18 cellular contexts compared by ENCODE assay signal in genomic region chr10:20202337-20202736, GRCh38.
"Had no signal": no experiment of that assay in that cellular context is flagged by ENCODE, and none has a peak within 500 bp of the region (broad histone marks: within the 10 kb centered on the region; RNA-seq: fewer than 3 reads in every experiment).

No MANE protein-coding gene starts in this region.

- H3K9me3 ChIP-seq: ascending aorta, gastroesophageal sphincter, heart right ventricle, lower lobe of right lung, pancreas, thyroid gland, uterus had no signal

- H3K4me3 ChIP-seq: ascending aorta, gastroesophageal sphincter, lower lobe of right lung, neural progenitor cell, pancreas, thyroid gland, uterus had no signal

- H3K4me1 ChIP-seq: ascending aorta, gastroesophageal sphincter, neural progenitor cell, pancreas, thyroid gland, uterus had no signal

- H3K36me3 ChIP-seq: ascending aorta, gastroesophageal sphincter, heart right ventricle, lower lobe of right lung, neural progenitor cell, pancreas, thyroid gland, uterus had no signal

- H3K27ac ChIP-seq: ascending aorta, gastroesophageal sphincter, heart right ventricle, lower lobe of right lung, neural progenitor cell, pancreas, thyroid gland, uterus had no signal

- H2AFZ ChIP-seq: neural progenitor cell had no signal

- H3K27me3 ChIP-seq: ascending aorta, gastroesophageal sphincter, heart right ventricle, neural progenitor cell, pancreas, thyroid gland, uterus had no signal

- ATAC-seq: gastroesophageal sphincter; heart right ventricle; left cardiac atrium; pancreas; stimulated activated naive B cell treated with anti-CD40 and anti-IgM and Interleukin-4, amounts not matched to agents 10 μg/mL and 1 μg/mL and 100 μg/mL, for 72 hours had no signal

- H3K4me2 ChIP-seq: neural progenitor cell had no signal

- DNase-seq: activated CD4-positive, alpha-beta T cell treated with anti-CD3 and anti-CD28 coated beads for 1 hour; activated CD4-positive, alpha-beta T cell treated with anti-CD3 and anti-CD28 coated beads, Interleukin-2, amount 50 U/mL, for 4 hours; activated naive CD4-positive, alpha-beta T cell; activated naive CD8-positive, alpha-beta T cell treated with anti-CD3 and anti-CD28 coated beads, Interleukin-2, amount 10 ng/mL, durations not matched to agents 7 days and 5 days; activated T-cell treated with anti-CD3 and anti-CD28 coated beads for 4 hours; heart right ventricle; left cardiac atrium; lower lobe of right lung; midbrain; pancreas; stimulated activated CD4-positive, alpha-beta T cell treated with anti-CD3 and anti-CD28 coated beads, Interleukin-12 subunit alpha, Interleukin-12 subunit beta, amount 100 ng/mL, for 4 hours; stimulated activated naive B cell treated with anti-CD40 and anti-IgM and Interleukin-4, amounts not matched to agents 10 μg/mL and 1 μg/mL and 100 μg/mL, for 72 hours; T-helper 9 cell; thyroid gland; uterus had no signal
